ENCODE assay signal across 20 cellular contexts in the genomic region with DNA sequence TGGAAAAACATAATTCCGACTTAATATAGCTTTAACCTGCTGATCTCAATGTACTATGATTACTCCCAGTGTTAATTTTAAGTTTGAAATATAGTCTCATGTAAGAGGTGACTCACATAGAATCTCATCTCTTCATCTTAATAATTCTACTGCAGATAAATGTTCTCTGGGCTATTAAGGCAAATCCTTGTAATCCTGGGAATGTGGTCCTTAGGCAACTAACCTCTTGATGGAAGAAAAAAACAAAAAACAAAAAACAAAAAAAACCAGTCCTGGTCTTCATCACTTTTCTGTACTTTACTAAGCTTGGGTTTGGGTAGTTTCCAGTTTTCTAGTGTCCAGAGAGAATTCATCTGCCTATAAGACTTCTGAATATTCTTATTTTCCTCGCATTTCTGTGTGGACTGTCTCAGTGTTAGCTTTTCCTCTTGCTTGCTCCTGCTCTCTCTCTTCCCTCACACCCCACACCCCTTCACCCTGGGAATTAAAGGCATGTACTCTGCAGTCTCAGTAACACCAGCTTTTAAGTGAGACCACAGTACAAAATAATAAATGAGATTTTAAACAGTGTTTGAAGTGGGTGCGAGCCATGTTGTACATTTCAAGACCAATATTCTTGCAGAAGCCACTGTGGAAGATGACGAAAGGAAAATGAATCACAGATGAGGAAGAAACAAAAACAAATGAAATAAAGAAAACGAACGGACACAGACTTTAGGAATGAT. TPM values are rescaled to one million over a fixed set of nuclear protein-coding genes. Genes with fewer than 3 reads are reported as not detected.
A peak's percentile ranks its signal among the peaks of the same experiment; 100 is the strongest.
DNase-seq lines count a peak whose midpoint lies in the region; ATAC-seq and TF ChIP-seq lines count a peak whose summit lies in the region.
"Had no signal": no experiment of that assay in that cellular context is flagged by ENCODE, and none has a peak within 500 bp of the region (broad histone marks: within the 10 kb centered on the region; RNA-seq: fewer than 3 reads in every experiment).

No MANE protein-coding gene starts in this region.

- peak overlapping the region; percentile 9 for H3K9ac ChIP-seq in skeletal muscle satellite cell (ENCODE audit: low read depth, low read length)

- no peak for TF ChIP-seq POLR2A in gastroesophageal sphincter (IDR thresholded peaks at IDR 0.05)

- 32 to 37% methylated on average over 6 of the region's 6 CpGs for WGBS in gastroesophageal sphincter (ENCODE audit: low coverage in 1 of 2), 2 donors

- TF ChIP-seq CTCF in gastroesophageal sphincter (IDR thresholded peaks at IDR 0.05) = no peak

- H3K4me3 ChIP-seq in gastroesophageal sphincter (no peak overlapping the region), skeletal muscle satellite cell (ENCODE audit: low read length) (peak overlapping the region; percentile 12)
- H3K4me3 ChIP-seq: colonic mucosa, GM23338 had no signal

- H3K4me2 ChIP-seq in skeletal muscle satellite cell (ENCODE audit: low read length) = peak overlapping the region; percentile 64
- H3K4me2 ChIP-seq: GM23338 had no signal

- no peaks in the 10 kb centered on the region for H3K9me3 ChIP-seq in gastroesophageal sphincter
- H3K9me3 ChIP-seq in skeletal muscle satellite cell (replicated peaks; ENCODE audit: low read length) = no peaks in the 10 kb centered on the region
- H3K9me3 ChIP-seq: colonic mucosa had no signal

- no peaks in the 10 kb centered on the region for H3K36me3 ChIP-seq in gastroesophageal sphincter
- H3K36me3 ChIP-seq in skeletal muscle satellite cell (ENCODE audit: insufficient read depth, low read length) = no peaks in the 10 kb centered on the region
- H3K36me3 ChIP-seq: colonic mucosa had no signal

- DNase-seq in EH (ENCODE audit: low read depth) (peak; percentile 36), amniotic stem cell (lab: John Stamatoyannopoulos, UW) (peak; percentile 2), COLO829 (ENCODE audit: low spot score) (no peak), nucleus accumbens (lab: John Stamatoyannopoulos, UW) (no peak), glomerular visceral epithelial cell (ENCODE audit: extremely low spot score) (no peak)
- DNase-seq: activated CD4-positive, alpha-beta T cell treated with anti-CD3 and anti-CD28 coated beads for 48 hours; activated gamma-delta T cell; amygdala; CD8-positive, alpha-beta memory T cell; colonic mucosa; DMS79; glutamatergic neuron; naive B cell; NCI-H1436 treated with DMSO at 0.1 percent for 48 hours; SW 1271 had no signal

- peaks cover 0 to 6% (median 0%) of the 10 kb centered on the region in 3 donors for H3K4me1 ChIP-seq in gastroesophageal sphincter
- peaks cover 26% of the 10 kb centered on the region for H3K4me1 ChIP-seq in skeletal muscle satellite cell (ENCODE audit: control insufficient read depth, insufficient read depth, low read length)
- H3K4me1 ChIP-seq: colonic mucosa had no signal

- peak overlapping the region; percentile 8 to 81 (median 51) for H3K27ac ChIP-seq in gastroesophageal sphincter
- H3K27ac ChIP-seq: colonic mucosa had no signal

- ATAC-seq in gastroesophageal sphincter (peak; percentile 75), HG02870 (IDR thresholded peaks at IDR 0.05; ENCODE audit: unreplicated experiment) (no peak)
- ATAC-seq: GM23338; stimulated activated effector memory CD8-positive, alpha-beta T cell treated with anti-CD3 and anti-CD28 coated beads, Interleukin-12 subunit alpha, Interleukin-12 subunit beta, amount 100 ng/mL, for 72 hours had no signal

- no peak for TF ChIP-seq EP300 in gastroesophageal sphincter (IDR thresholded peaks at IDR 0.05)

- H3K27me3 ChIP-seq in gastroesophageal sphincter = no peaks in the 10 kb centered on the region
- H3K27me3 ChIP-seq in skeletal muscle satellite cell (ENCODE audit: control insufficient read depth, insufficient read depth, low read length) = no peaks in the 10 kb centered on the region
- H3K27me3 ChIP-seq: colonic mucosa had no signal

RNA-seq across cellular contexts. Expression of a gene that starts 51.7 kb away (rescaled TPM):
- total RNA-seq in gastroesophageal sphincter = 100 to 1,000 TPM in 3 of 4 donors, 10 to 100 TPM in 1; 73.0 to 138 (median 128) TPM
- total RNA-seq in skeletal muscle satellite cell (2012; rRNA removed) = 7.9 and 12.9 TPM in 2 replicates
- total RNA-seq: CD8-positive, alpha-beta memory T cell; GM23338 had no signal

Comparison
In these comparisons a context has a peak if more than half of its experiments do, and no peak if none do; other contexts are left out.
1. DNase-seq: peak in EH (single experiment) and amniotic stem cell (single experiment); none in COLO829 (single experiment), nucleus accumbens (0 of 56) and glomerular visceral epithelial cell (single experiment).